20 cellular contexts compared by ENCODE assay signal in genomic region chr1:195731385-195731784, GRCh38.
DNase-seq lines count a peak whose midpoint lies in the region; ATAC-seq, FAIRE-seq and TF ChIP-seq lines count a peak whose summit lies in the region.
"Had no signal": no experiment of that assay in that cellular context is flagged by ENCODE, and none has a peak within 500 bp of the region (broad histone marks: within the 10 kb centered on the region; RNA-seq: fewer than 3 reads in every experiment).

No MANE protein-coding gene starts in this region.

- CTCF ChIA-PET in HepG2 (lab: Yijun Ruan, JAX; ENCODE audit: low intra/inter-chr PET ratio, low total read pairs) (no interaction called here), K562 (lab: Yijun Ruan, JAX; ENCODE audit: low intra/inter-chr PET ratio) (no interaction called here)

- BruUV-seq in HepG2 (replicated peaks; lab: Mats Ljungman, UMichigan) (no TSS peak), K562 (replicated peaks; lab: Mats Ljungman, UMichigan) (no TSS peak)

- no peak for TF ChIP-seq POLR2A in HepG2 (IDR thresholded peaks at IDR 0.05; ENCODE audit: insufficient read depth in 1 of 2, low read depth in 2 of 2, low read length in 2 of 2)
- no peak for TF ChIP-seq POLR2A in right lobe of liver (IDR thresholded peaks at IDR 0.05)
- no peak for TF ChIP-seq POLR2A in K562 (conservative IDR thresholded peaks at IDR 0.05)

- no peaks in the 10 kb centered on the region for H3K4me1 ChIP-seq in HepG2 (ENCODE audit: insufficient read depth, low read length)
- H3K4me1 ChIP-seq in right lobe of liver = no peaks in the 10 kb centered on the region
- no peaks in the 10 kb centered on the region for H3K4me1 ChIP-seq in K562 (replicated peaks in 1 of 2; ENCODE audit: control insufficient read depth in 2 of 2, insufficient read depth in 2 of 2, low read length in 2 of 2)

- no peaks in the 10 kb centered on the region for H4K20me1 ChIP-seq in HepG2 (ENCODE audit: insufficient read depth, low read length)
- no peaks in the 10 kb centered on the region for H4K20me1 ChIP-seq in K562 (replicated peaks; ENCODE audit: control insufficient read depth, insufficient read depth, low read length)

- TF ChIP-seq EP300 in HepG2 (IDR thresholded peaks at IDR 0.05; ENCODE audit: low read depth in 2 of 2, low read length in 2 of 2) (no peak), HepG2 (CRISPR knock-in tag; IDR thresholded peaks at IDR 0.05; ENCODE audit: borderline replicate concordance) (no peak), K562 (IDR thresholded peaks at IDR 0.05; ENCODE audit: low read length) (no peak)

- no peak overlapping the region for H3K4me2 ChIP-seq in HepG2 (ENCODE audit: low read depth, low read length)
- H3K4me2 ChIP-seq in K562 (ENCODE audit: insufficient read depth, low read length) = no peak overlapping the region

- no peak overlapping the region for H2AFZ ChIP-seq in HepG2 (ENCODE audit: low read length)
- H2AFZ ChIP-seq in K562 (ENCODE audit: low read depth, low read length) = no peak overlapping the region

- H3K36me3 ChIP-seq in HepG2 (replicated peaks in 1 of 2; ENCODE audit: control insufficient read depth in 1 of 2, insufficient read depth in 2 of 2, low read length in 2 of 2) (no peaks in the 10 kb centered on the region), right lobe of liver (no peaks in the 10 kb centered on the region), K562 (ENCODE audit: control insufficient read depth, insufficient read depth, low read length) (no peaks in the 10 kb centered on the region)

- H3K9me3 ChIP-seq in HepG2 (ENCODE audit: low read length) (no peaks in the 10 kb centered on the region), right lobe of liver (no peaks in the 10 kb centered on the region), K562 (replicated peaks; ENCODE audit: control insufficient read depth, insufficient read depth, low read depth, low read length) (no peaks in the 10 kb centered on the region)

- H3K9me1 ChIP-seq in K562 (ENCODE audit: control insufficient read depth, insufficient read depth, low read length) = no peaks in the 10 kb centered on the region

- no peak for FAIRE-seq in HepG2 (lab: Jason Lieb, UNC)
- peak; percentile 10 for FAIRE-seq in RCC 7860 (lab: Jason Lieb, UNC)
- FAIRE-seq in K562 (lab: Jason Lieb, UNC) = no peak
- FAIRE-seq: G401.6, GM12878, GM18507 had no signal

- H3K27me3 ChIP-seq in HepG2 (ENCODE audit: control insufficient read depth in 1 of 2, insufficient read depth in 2 of 2, low read length in 2 of 2) (no peaks in the 10 kb centered on the region), right lobe of liver (no peaks in the 10 kb centered on the region), K562 (ENCODE audit: control insufficient read depth in 2 of 2, insufficient read depth in 2 of 2, low read length in 2 of 2) (no peaks in the 10 kb centered on the region)

- POLR2A ChIA-PET in HepG2 (lab: Yijun Ruan, JAX) (no interaction called here), K562 (lab: Yijun Ruan, JAX) (interaction anchor here (1.7 kb wide), 1 partner anchor 10 kb away, joined by 4 read pairs; no protein-coding TSS in a partner anchor)

- TF ChIP-seq CTCF in HepG2 (CRISPR knock-in tag; IDR thresholded peaks at IDR 0.05) (no peak), right lobe of liver (IDR thresholded peaks at IDR 0.05) (no peak), K562 (IDR thresholded peaks at IDR 0.05 in 2 of 3, conservative IDR thresholded peaks at IDR 0.05 in 1 of 3; ENCODE audit: insufficient read depth in 2 of 3, low read depth in 1 of 3, low read length in 3 of 3) (no peak)

- no peak overlapping the region for H3K4me3 ChIP-seq in HepG2 (replicated peaks in 1 of 3; ENCODE audit: insufficient read depth in 1 of 3, low read depth in 2 of 3, low read length in 3 of 3)
- H3K4me3 ChIP-seq in right lobe of liver = no peak overlapping the region
- no peak overlapping the region for H3K4me3 ChIP-seq in K562
- H3K4me3 ChIP-seq: GM12878 had no signal

- under 1% methylated on average over 2 of the region's 2 CpGs for WGBS in HepG2 (ENCODE audit: low lambda C conversion rate)
- 41% methylated on average over 2 of the region's 2 CpGs for WGBS in right lobe of liver (ENCODE audit: insufficient coverage, low coverage, low lambda C conversion rate, missing lambda C conversion rate)
- 15% methylated on average over 2 of the region's 2 CpGs for WGBS in K562 (ENCODE audit: insufficient coverage, low coverage, missing lambda C conversion rate)

- in situ Hi-C loops in HepG2 (cut with HindIII; ENCODE audit: extremely low pct_ligation_motif_present, low pct_unique_long_range_greater_than_20kb) = no loop called here
- in situ Hi-C loops in K562 (cut with MboI) = no loop called here

- ATAC-seq in HepG2 = no peak
- no peak for ATAC-seq in right lobe of liver
- ATAC-seq in K562 = no peak
- no peak for ATAC-seq in Right ventricle myocardium inferior
- ATAC-seq: GM12878 had no signal

- H3K27ac ChIP-seq in HepG2 (ENCODE audit: extremely low read length, insufficient read depth, low read length) = no peak overlapping the region
- no peak overlapping the region for H3K27ac ChIP-seq in right lobe of liver
- no peak overlapping the region for H3K27ac ChIP-seq in K562 (ENCODE audit: extremely low read depth, low read depth, low read length)
- H3K27ac ChIP-seq: 22Rv1 had no signal

- TF ChIP-seq RAD21 in HepG2 (CRISPR knock-in tag; IDR thresholded peaks at IDR 0.05) = no peak
- TF ChIP-seq RAD21 in K562 (CRISPR knock-in tag; conservative IDR thresholded peaks at IDR 0.05 in 1 of 2, IDR thresholded peaks at IDR 0.05 in 1 of 2) = no peak

- intact Hi-C loops in HepG2 (cut with micrococcal nuclease; ENCODE audit: unreplicated experiment) (no loop called here), right lobe of liver (cut with DNase I) (no loop called here), K562 (cut with micrococcal nuclease) (no loop called here), Right ventricle myocardium inferior (cut with DNase I) (no loop called here)

- H3K9ac ChIP-seq in HepG2 (ENCODE audit: insufficient read depth, low read depth, low read length) (no peak overlapping the region), K562 (ENCODE audit: insufficient read depth in 1 of 2, low read depth in 2 of 2, low read length in 2 of 2) (no peak overlapping the region)

- H3K79me2 ChIP-seq in HepG2 (ENCODE audit: insufficient read depth, low read length) = no peaks in the 10 kb centered on the region
- H3K79me2 ChIP-seq in K562 (ENCODE audit: control insufficient read depth, insufficient read depth, low read length) = no peaks in the 10 kb centered on the region

- DNase-seq in HepG2 (ENCODE audit: low spot score) = no peak
- DNase-seq in right lobe of liver = no peak
- DNase-seq in RCC 7860 (ENCODE audit: low spot score) = no peak
- DNase-seq in K562 (ENCODE audit: extremely low read depth in 1 of 4, low spot score in 3 of 4) = no peak
- no peak for DNase-seq in NCI-H2081 treated with DMSO at 0.1 percent for 48 hours (lab: John Stamatoyannopoulos, UW)
- no peak for DNase-seq in Right ventricle myocardium inferior (ENCODE audit: missing footprints)
- no peak for DNase-seq in SKM-1 treated with dmso at 0.1 percent for 144 hours (lab: John Stamatoyannopoulos, UW; ENCODE audit: unreplicated experiment)
- DNase-seq: C1 segment of cervical spinal cord; Calu3; CD4-positive, alpha-beta memory T cell; COR-L47; DMS153; DND-41; GOT3; H7; HCEC 1CT had no signal

TF ChIP-seq in HepG2, 621 proteins besides CTCF, POLR2A, EP300 and RAD21:
- TF ChIP-seq MAFK (conservative IDR thresholded peaks at IDR 0.05 in 1 of 2, IDR thresholded peaks at IDR 0.05 in 1 of 2; ENCODE audit: low read length in 2 of 2) (peak; percentile 71 to 89), MAFF (IDR thresholded peaks at IDR 0.05; ENCODE audit: low read depth, low read length) (peak; percentile 84), SRF (IDR thresholded peaks at IDR 0.05; ENCODE audit: low read depth, low read length) (no peak)

TF ChIP-seq in K562, 482 proteins besides CTCF, POLR2A, EP300 and RAD21:
- TF ChIP-seq MAFG (tag; conservative IDR thresholded peaks at IDR 0.05) (peak; percentile 73), MAFF (IDR thresholded peaks at IDR 0.05; ENCODE audit: low read length) (peak; percentile 68; the same call in 1 of the 2 replicates), C11orf30 (IDR thresholded peaks at IDR 0.05; ENCODE audit: low read depth) (peak; percentile 72), ZNF316 (IDR thresholded peaks at IDR 0.05) (peak; percentile 90), ID3 (CRISPR knock-in tag; IDR thresholded peaks at IDR 0.05) (no peak), ID3 (tag; IDR thresholded peaks at IDR 0.05) (no peak), MAFK (IDR thresholded peaks at IDR 0.05; ENCODE audit: low read length) (peak; percentile 73)

Comparison
In these comparisons a context has a peak if more than half of its experiments do, and no peak if none do; other contexts are left out.
1. Of the 241 proteins assayed by ChIP-seq in both HepG2 and K562: peak only in HepG2: none; only in K562: MAFG; in both: MAFF and MAFK; in neither: 238.